ENCODE assay signal across 1 cellular context in the genomic region with DNA sequence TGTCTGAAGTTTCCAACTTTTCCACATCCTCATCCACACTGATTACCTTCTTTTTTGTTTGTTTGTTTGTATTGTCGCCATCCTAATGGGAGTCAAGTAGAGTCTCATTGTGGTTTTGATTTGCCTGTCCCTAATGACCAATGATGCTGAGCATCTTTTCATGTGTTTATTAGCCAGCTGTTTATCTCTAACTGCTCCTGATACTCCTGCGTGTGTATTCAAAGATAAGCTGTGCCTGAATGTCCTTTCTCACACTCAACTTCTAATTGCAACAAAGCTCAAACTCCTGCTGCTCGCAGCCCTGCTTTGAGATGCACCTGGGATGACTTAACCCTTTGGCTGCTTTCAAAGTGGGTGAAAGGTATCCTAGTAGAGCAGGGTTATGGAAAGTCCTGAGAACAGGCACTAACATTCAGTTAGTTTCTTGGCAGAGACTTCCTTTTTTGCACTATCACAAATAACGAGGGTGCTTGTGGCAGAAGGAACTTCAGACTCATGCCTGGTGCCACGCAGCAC.
TF ChIP-seq lines count a peak whose summit lies in the region.

No MANE protein-coding gene starts in this region.

TF ChIP-seq in GM23338, 12 proteins besides CTCF, POLR2A, EP300 and RAD21 (continued from another document):
- TF ChIP-seq, protein P1, sequence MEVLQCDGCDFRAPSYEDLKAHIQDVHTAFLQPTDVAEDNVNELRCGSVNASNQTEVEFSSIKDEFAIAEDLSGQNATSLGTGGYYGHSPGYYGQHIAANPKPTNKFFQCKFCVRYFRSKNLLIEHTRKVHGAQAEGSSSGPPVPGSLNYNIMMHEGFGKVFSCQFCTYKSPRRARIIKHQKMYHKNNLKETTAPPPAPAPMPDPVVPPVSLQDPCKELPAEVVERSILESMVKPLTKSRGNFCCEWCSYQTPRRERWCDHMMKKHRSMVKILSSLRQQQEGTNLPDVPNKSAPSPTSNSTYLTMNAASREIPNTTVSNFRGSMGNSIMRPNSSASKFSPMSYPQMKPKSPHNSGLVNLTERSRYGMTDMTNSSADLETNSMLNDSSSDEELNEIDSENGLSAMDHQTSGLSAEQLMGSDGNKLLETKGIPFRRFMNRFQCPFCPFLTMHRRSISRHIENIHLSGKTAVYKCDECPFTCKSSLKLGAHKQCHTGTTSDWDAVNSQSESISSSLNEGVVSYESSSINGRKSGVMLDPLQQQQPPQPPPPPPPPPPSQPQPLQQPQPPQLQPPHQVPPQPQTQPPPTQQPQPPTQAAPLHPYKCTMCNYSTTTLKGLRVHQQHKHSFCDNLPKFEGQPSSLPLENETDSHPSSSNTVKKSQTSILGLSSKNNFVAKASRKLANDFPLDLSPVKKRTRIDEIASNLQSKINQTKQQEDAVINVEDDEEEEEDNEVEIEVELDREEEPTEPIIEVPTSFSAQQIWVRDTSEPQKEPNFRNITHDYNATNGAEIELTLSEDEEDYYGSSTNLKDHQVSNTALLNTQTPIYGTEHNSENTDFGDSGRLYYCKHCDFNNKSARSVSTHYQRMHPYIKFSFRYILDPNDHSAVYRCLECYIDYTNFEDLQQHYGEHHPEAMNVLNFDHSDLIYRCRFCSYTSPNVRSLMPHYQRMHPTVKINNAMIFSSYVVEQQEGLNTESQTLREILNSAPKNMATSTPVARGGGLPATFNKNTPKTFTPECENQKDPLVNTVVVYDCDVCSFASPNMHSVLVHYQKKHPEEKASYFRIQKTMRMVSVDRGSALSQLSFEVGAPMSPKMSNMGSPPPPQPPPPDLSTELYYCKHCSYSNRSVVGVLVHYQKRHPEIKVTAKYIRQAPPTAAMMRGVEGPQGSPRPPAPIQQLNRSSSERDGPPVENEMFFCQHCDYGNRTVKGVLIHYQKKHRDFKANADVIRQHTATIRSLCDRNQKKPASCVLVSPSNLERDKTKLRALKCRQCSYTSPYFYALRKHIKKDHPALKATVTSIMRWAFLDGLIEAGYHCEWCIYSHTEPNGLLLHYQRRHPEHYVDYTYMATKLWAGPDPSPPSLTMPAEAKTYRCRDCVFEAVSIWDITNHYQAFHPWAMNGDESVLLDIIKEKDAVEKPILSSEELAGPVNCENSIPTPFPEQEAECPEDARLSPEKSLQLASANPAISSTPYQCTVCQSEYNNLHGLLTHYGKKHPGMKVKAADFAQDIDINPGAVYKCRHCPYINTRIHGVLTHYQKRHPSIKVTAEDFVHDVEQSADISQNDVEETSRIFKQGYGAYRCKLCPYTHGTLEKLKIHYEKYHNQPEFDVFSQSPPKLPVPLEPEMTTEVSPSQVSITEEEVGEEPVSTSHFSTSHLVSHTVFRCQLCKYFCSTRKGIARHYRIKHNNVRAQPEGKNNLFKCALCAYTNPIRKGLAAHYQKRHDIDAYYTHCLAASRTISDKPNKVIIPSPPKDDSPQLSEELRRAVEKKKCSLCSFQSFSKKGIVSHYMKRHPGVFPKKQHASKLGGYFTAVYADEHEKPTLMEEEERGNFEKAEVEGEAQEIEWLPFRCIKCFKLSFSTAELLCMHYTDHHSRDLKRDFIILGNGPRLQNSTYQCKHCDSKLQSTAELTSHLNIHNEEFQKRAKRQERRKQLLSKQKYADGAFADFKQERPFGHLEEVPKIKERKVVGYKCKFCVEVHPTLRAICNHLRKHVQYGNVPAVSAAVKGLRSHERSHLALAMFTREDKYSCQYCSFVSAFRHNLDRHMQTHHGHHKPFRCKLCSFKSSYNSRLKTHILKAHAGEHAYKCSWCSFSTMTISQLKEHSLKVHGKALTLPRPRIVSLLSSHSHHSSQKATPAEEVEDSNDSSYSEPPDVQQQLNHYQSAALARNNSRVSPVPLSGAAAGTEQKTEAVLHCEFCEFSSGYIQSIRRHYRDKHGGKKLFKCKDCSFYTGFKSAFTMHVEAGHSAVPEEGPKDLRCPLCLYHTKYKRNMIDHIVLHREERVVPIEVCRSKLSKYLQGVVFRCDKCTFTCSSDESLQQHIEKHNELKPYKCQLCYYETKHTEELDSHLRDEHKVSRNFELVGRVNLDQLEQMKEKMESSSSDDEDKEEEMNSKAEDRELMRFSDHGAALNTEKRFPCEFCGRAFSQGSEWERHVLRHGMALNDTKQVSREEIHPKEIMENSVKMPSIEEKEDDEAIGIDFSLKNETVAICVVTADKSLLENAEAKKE (CRISPR knock-in tag; IDR thresholded peaks at IDR 0.05), result peak; percentile 60; the same call in 1 of the 2 replicates
